Comparison of ENCODE assay signal across 8 cellular contexts in the genomic region with DNA sequence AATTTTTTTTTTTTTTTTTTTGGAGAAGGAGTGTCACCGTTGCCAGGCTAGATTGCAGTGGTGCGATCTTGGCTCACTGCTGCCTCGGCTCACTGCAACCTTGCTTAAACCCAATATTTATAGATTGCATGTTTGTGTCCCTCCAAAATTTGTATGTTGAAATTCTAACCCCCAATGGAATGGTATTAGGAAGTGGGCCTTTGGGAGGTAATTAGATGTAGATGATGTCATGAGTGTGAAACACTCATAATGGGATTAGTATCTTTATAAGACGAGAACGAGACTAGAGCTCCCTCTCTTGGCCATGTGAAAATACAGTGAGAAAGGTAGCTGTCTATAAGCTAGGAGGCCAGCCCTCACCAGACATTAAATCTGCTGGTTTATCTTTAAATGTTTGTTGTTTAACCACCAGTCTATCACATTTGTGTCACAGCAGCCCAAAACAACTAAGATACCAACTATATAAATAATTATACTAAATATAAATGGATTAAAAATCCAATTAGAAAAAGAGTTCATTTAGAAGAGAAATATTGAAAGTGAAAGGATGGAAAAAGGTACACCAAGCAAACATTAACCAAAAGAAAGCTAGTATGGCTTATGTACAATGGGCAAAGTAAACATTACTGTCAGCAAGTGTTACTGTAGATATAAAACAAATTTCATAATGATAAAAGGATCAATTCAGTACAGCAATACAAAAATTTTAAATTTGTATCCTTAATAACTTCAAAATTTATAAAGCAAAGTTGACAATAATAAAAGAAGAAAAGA. TPM values are rescaled to one million over a fixed set of nuclear protein-coding genes. Genes with fewer than 3 reads are reported as not detected.
DNase-seq lines count a peak whose midpoint lies in the region; ATAC-seq and TF ChIP-seq lines count a peak whose summit lies in the region.

No MANE protein-coding gene starts in this region.

- no peak overlapping the region for H3K27ac Mint-ChIP-seq in osteocyte (ENCODE audit: unreplicated experiment)

- H3K27me3 ChIP-seq in cardiac muscle cell = no peaks in the 10 kb centered on the region
- no peaks in the 10 kb centered on the region for H3K27me3 ChIP-seq in heart left ventricle

- H3K27ac ChIP-seq in cardiac muscle cell (no peak overlapping the region), heart left ventricle (no peak overlapping the region)

- H3K36me3 Mint-ChIP-seq in osteocyte (ENCODE audit: unreplicated experiment) = peaks cover 33% of the 10 kb centered on the region

- H3K4me3 ChIP-seq in cardiac muscle cell = no peak overlapping the region
- no peak overlapping the region for H3K4me3 ChIP-seq in heart left ventricle
- H3K4me3 ChIP-seq in astrocyte of the spinal cord (ENCODE audit: low read depth, low read length) = no peak overlapping the region

- TF ChIP-seq CTCF in cardiac muscle cell (IDR thresholded peaks at IDR 0.05; ENCODE audit: low read depth, low read length) = peak; percentile 43
- TF ChIP-seq CTCF in heart left ventricle (IDR thresholded peaks at IDR 0.05) = no peak
- TF ChIP-seq CTCF in astrocyte of the spinal cord (IDR thresholded peaks at IDR 0.05; ENCODE audit: low read depth, low read length) = peak; percentile 44
- no peak for TF ChIP-seq CTCF in osteocyte (IDR thresholded peaks at IDR 0.05)

- H3K4me3 Mint-ChIP-seq in osteocyte (ENCODE audit: unreplicated experiment) = no peak overlapping the region

- peak; percentile 33 to 57 for DNase-seq in cardiac muscle cell (ENCODE audit: low read depth in 1 of 2, low spot score in 1 of 2)
- DNase-seq in heart left ventricle = no peak
- DNase-seq in HCEC 1CT = peak; percentile 24
- DNase-seq in M059J (ENCODE audit: low read depth) = peak; percentile 35
- DNase-seq in astrocyte of the spinal cord (ENCODE audit: low read depth, low spot score) = peak; percentile 40
- no peak for DNase-seq in AG08396 (ENCODE audit: low spot score)
- DNase-seq in foreskin melanocyte = no peak
- DNase-seq in osteocyte (ENCODE audit: extremely low spot score, unreplicated experiment) = no peak

- no peak for ATAC-seq in heart left ventricle

- H3K4me1 ChIP-seq in cardiac muscle cell (ENCODE audit: low read depth) (no peaks in the 10 kb centered on the region), heart left ventricle (peaks cover 0 to 8% (median 0%) of the 10 kb centered on the region in 12 donors)

- H3K27me3 Mint-ChIP-seq in osteocyte (ENCODE audit: unreplicated experiment) = no peaks in the 10 kb centered on the region

- peaks cover 26% of the 10 kb centered on the region for H3K9me3 Mint-ChIP-seq in osteocyte (ENCODE audit: unreplicated experiment)

- H3K36me3 ChIP-seq in cardiac muscle cell (no peaks in the 10 kb centered on the region), heart left ventricle (no peaks in the 10 kb centered on the region)

- H3K9me3 ChIP-seq in cardiac muscle cell (ENCODE audit: low read depth) (no peaks in the 10 kb centered on the region), heart left ventricle (peaks cover 0 to 51% (median 4%) of the 10 kb centered on the region in 12 donors)

- intact Hi-C loops in heart left ventricle (cut with DNase I) = no loop called here

- H3K4me1 Mint-ChIP-seq in osteocyte (ENCODE audit: unreplicated experiment) = peaks cover 2% of the 10 kb centered on the region

- no peak for TF ChIP-seq POLR2A in heart left ventricle (IDR thresholded peaks at IDR 0.05)

- 78 to 90% (median 87%) methylated on average over 5 of the region's 5 CpGs for WGBS in heart left ventricle, 4 donors

- in situ Hi-C loops in astrocyte of the spinal cord (cut with HindIII; ENCODE audit: low sequenced_read_pairs) = no loop called here

RNA-seq across cellular contexts. Expression of gene TCAF1, which starts 9.3 kb away (rescaled TPM):
- total RNA-seq in cardiac muscle cell = 82.3 and 82.7 TPM in 2 replicates
- polyA plus RNA-seq in cardiac muscle cell = 58.6 and 65.8 TPM in 2 replicates
- total RNA-seq in heart left ventricle = 10 to 100 TPM; 31.4 to 71.1 (median 58.0) TPM
- 10 to 100 TPM; 16.9 to 17.6 TPM for polyA plus RNA-seq in heart left ventricle
- total RNA-seq in M059J (2014; rRNA removed; shearing (Covaris generic)) = 43.7 and 45.3 TPM in 2 replicates
- total RNA-seq in osteocyte = 82.4 and 87.8 TPM in 2 replicates

RNA-seq across cellular contexts. Expression of gene OR2F2, which starts 42.3 kb away (rescaled TPM):
- total RNA-seq in cardiac muscle cell (not detected in 2 replicates), heart left ventricle (not detected), osteocyte (not detected in 2 replicates)
- polyA plus RNA-seq in cardiac muscle cell (not detected in 2 replicates), heart left ventricle (not detected)
- not detected in 2 replicates for total RNA-seq in M059J (2014; rRNA removed; shearing (Covaris generic))

Comparison
In these comparisons a context has a peak if more than half of its experiments do, and no peak if none do; other contexts are left out.
1. DNase-seq: peak in cardiac muscle cell (2 of 2), HCEC 1CT (single experiment), M059J (single experiment) and astrocyte of the spinal cord (single experiment); none in heart left ventricle (0 of 5), AG08396 (single experiment), foreskin melanocyte (single experiment) and osteocyte (single experiment).
2. CTCF ChIP-seq: peak in cardiac muscle cell (single experiment) and astrocyte of the spinal cord (single experiment); none in heart left ventricle (0 of 12) and osteocyte (single experiment).